Comparison of ENCODE assay signal across 1 cellular context in the genomic region with DNA sequence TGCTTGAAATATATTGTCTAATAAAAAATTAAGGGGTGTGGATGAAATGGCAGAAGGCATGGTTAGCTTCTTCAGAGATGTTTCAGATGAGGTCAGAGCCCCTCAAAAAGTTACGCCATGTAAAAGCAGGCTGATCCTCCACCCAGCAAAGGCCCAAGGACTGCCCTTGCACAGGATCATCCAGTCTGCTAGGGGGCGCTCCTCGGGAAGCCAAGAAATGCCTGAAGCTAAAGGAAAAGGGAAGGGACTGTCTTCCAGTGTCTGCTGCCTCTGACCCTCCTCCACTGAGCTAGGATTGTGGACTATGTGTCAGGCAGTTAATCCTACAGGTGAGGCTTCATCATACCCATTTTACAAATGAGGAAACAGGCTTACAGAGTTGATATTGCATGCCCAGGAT.
TF ChIP-seq lines count a peak whose summit lies in the region.

No MANE protein-coding gene starts in this region.

TF ChIP-seq in HepG2, 621 proteins besides CTCF, POLR2A, EP300 and RAD21 (continued from another document):
- TF ChIP-seq, protein P1, sequence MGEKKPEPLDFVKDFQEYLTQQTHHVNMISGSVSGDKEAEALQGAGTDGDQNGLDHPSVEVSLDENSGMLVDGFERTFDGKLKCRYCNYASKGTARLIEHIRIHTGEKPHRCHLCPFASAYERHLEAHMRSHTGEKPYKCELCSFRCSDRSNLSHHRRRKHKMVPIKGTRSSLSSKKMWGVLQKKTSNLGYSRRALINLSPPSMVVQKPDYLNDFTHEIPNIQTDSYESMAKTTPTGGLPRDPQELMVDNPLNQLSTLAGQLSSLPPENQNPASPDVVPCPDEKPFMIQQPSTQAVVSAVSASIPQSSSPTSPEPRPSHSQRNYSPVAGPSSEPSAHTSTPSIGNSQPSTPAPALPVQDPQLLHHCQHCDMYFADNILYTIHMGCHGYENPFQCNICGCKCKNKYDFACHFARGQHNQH (CRISPR knock-in tag; IDR thresholded peaks at IDR 0.05) = no peak
- peak; percentile 47; the same call in 1 of the 2 replicates for TF ChIP-seq STAG1 (CRISPR knock-in tag; IDR thresholded peaks at IDR 0.05)
- no peak for TF ChIP-seq ZNF180 (CRISPR knock-in tag; IDR thresholded peaks at IDR 0.05; ENCODE audit: borderline replicate concordance, low read depth)
- TF ChIP-seq, protein P2, sequence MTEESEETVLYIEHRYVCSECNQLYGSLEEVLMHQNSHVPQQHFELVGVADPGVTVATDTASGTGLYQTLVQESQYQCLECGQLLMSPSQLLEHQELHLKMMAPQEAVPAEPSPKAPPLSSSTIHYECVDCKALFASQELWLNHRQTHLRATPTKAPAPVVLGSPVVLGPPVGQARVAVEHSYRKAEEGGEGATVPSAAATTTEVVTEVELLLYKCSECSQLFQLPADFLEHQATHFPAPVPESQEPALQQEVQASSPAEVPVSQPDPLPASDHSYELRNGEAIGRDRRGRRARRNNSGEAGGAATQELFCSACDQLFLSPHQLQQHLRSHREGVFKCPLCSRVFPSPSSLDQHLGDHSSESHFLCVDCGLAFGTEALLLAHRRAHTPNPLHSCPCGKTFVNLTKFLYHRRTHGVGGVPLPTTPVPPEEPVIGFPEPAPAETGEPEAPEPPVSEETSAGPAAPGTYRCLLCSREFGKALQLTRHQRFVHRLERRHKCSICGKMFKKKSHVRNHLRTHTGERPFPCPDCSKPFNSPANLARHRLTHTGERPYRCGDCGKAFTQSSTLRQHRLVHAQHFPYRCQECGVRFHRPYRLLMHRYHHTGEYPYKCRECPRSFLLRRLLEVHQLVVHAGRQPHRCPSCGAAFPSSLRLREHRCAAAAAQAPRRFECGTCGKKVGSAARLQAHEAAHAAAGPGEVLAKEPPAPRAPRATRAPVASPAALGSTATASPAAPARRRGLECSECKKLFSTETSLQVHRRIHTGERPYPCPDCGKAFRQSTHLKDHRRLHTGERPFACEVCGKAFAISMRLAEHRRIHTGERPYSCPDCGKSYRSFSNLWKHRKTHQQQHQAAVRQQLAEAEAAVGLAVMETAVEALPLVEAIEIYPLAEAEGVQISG (CRISPR knock-in tag; IDR thresholded peaks at IDR 0.05) = peak; percentile 95
